In the genomic region with DNA sequence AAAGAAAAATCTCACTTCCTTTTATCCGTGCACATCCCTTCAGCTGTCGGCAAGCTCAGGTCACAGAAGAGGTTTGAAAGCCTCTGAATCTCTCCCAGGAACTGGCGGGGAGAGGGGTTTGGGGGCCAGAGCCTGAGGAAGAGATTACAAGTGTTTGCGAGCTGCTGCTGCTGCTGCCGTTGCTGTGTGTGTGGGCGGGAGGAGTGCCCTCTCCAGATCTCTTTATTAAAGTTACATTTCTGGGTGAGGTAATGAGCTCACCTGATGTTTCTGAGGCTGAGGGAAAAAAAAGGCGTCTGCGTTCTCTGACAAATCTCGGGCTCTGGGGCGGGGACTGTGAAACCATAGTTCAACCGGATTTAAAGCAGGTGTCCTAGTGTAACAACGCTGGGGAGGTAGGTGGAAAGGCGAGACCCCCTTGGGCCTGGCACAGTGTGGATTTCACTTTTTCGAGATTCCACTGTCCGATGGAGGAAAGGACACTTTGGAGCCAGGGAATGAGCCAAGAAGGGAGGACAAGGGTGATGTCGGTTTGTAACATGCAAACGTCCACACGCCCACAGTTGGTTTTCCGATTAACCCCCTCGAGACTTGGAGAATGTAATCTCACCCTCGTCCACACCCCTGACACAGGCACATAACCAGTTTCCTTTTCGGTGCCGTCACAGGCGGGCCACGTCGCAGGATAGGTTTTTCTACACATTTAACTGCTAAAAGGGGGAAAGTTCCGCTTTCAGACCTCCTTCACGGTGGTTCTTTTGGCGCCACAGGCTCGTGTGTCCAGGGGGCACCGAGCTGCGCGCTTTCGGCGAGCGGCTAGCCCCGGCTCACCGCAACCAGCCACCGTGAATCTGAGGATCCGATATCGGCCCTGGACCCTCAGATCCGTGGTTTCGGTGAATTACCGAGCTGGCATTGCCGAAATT, we compare ENCODE assay signal across 8 cellular contexts. TPM values are rescaled to one million over a fixed set of nuclear protein-coding genes. Genes with fewer than 3 reads are reported as not detected.
DNase-seq lines count a peak whose midpoint lies in the region; ATAC-seq and TF ChIP-seq lines count a peak whose summit lies in the region.

No MANE protein-coding gene starts in this region.

- no peak overlapping the region for H2AK5ac ChIP-seq in H9 (ENCODE audit: insufficient read length, low read length)

- no peaks in the 10 kb centered on the region; a peak in 3 of 5 replicates for H3K9me3 Mint-ChIP-seq in H9
- no peaks in the 10 kb centered on the region for H3K9me3 Mint-ChIP-seq in activated naive CD8-positive, alpha-beta T cell treated with anti-CD3 and anti-CD28 coated beads, Interleukin-2, amount 10 ng/mL, durations not matched to agents 7 days and 5 days

- H3F3A ChIP-seq in Loucy (ENCODE audit: low read depth), result no peaks in the 10 kb centered on the region

- no peak overlapping the region for H4K8ac ChIP-seq in H9 (replicated peaks; ENCODE audit: insufficient read length, low read depth, low read length)

- peaks cover 13% of the 10 kb centered on the region for H3K27me3 Mint-ChIP-seq in H9 (ENCODE audit: low read depth)
- peaks cover 19% of the 10 kb centered on the region for H3K27me3 Mint-ChIP-seq in activated naive CD8-positive, alpha-beta T cell treated with anti-CD3 and anti-CD28 coated beads, Interleukin-2, amount 10 ng/mL, durations not matched to agents 7 days and 5 days

- H3K27ac Mint-ChIP-seq in H9, result peak overlapping the region; percentile 48 to 93 (median 67); a peak in 6 of 7 replicates
- peak overlapping the region; percentile 94 for H3K27ac Mint-ChIP-seq in activated naive CD8-positive, alpha-beta T cell treated with anti-CD3 and anti-CD28 coated beads, Interleukin-2, amount 10 ng/mL, durations not matched to agents 7 days and 5 days

- no peak overlapping the region for H2BK15ac ChIP-seq in H9 (ENCODE audit: low read depth, low read length)

- ATAC-seq in activated naive CD8-positive, alpha-beta T cell treated with anti-CD3 and anti-CD28 coated beads, Interleukin-2, amount 10 ng/mL, durations not matched to agents 7 days and 5 days (ENCODE audit: low read depth), result peak; percentile 54

- H2AFZ ChIP-seq in H9 (ENCODE audit: low read length), result no peak overlapping the region
- H2AFZ ChIP-seq in Loucy (ENCODE audit: low read length), result peak overlapping the region; percentile 93

- no peak overlapping the region for H2BK12ac ChIP-seq in H9 (ENCODE audit: insufficient read length, low read depth, low read length)

- H3K36me3 ChIP-seq in Loucy (ENCODE audit: insufficient read depth, low read length) (no peaks in the 10 kb centered on the region), left ventricle myocardium inferior (no peaks in the 10 kb centered on the region), uterus (no peaks in the 10 kb centered on the region)

- no peak overlapping the region for H3T11ph ChIP-seq in H9 (ENCODE audit: low read length)

- H4K5ac ChIP-seq in H9 (ENCODE audit: insufficient read length, low read depth, low read length), result no peak overlapping the region

- H3K36me3 Mint-ChIP-seq in H9 (ENCODE audit: insufficient read depth in 1 of 3, low read depth in 3 of 3), result peaks cover 0 to 2% (median 0%) of the 10 kb centered on the region in 3 experiments; a peak in 2 of 7 replicates
- no peaks in the 10 kb centered on the region for H3K36me3 Mint-ChIP-seq in activated naive CD8-positive, alpha-beta T cell treated with anti-CD3 and anti-CD28 coated beads, Interleukin-2, amount 10 ng/mL, durations not matched to agents 7 days and 5 days

- no peak overlapping the region for H4K91ac ChIP-seq in H9 (ENCODE audit: insufficient read length, low read depth, low read length)

- TF ChIP-seq POLR2A in uterus (IDR thresholded peaks at IDR 0.05), result no peak

- H4K20me1 ChIP-seq in H9 (ENCODE audit: control insufficient read depth, insufficient read depth, insufficient read length), result no peaks in the 10 kb centered on the region
- H4K20me1 ChIP-seq in Loucy (ENCODE audit: insufficient read depth, low read length, poor library complexity, severe bottlenecking), result no peaks in the 10 kb centered on the region

- H3K27me3 ChIP-seq in H9 (ENCODE audit: insufficient read depth, low read length) (no peaks in the 10 kb centered on the region), Loucy (ENCODE audit: insufficient read depth, low read length, poor library complexity, severe bottlenecking) (no peaks in the 10 kb centered on the region), left ventricle myocardium inferior (ENCODE audit: low read depth) (no peaks in the 10 kb centered on the region), uterus (no peaks in the 10 kb centered on the region)

- H3K9ac ChIP-seq in H9 (ENCODE audit: extremely low read depth, insufficient read length, low read length) (peak overlapping the region; percentile 33), Loucy (ENCODE audit: low read depth, low read length, poor library complexity, severe bottlenecking) (peak overlapping the region; percentile 59)

- peaks cover 35 to 37% of the 10 kb centered on the region in 2 experiments for H3K4me1 Mint-ChIP-seq in H9
- peaks cover 30% of the 10 kb centered on the region for H3K4me1 Mint-ChIP-seq in activated naive CD8-positive, alpha-beta T cell treated with anti-CD3 and anti-CD28 coated beads, Interleukin-2, amount 10 ng/mL, durations not matched to agents 7 days and 5 days

- H3K56ac ChIP-seq in H9 (ENCODE audit: insufficient read length, low read depth, low read length), result no peak overlapping the region

- no CpG with 5 or more reads among the region's 45 CpGs for WGBS in H9 (ENCODE audit: extremely low coverage, insufficient read length, low lambda C conversion rate)

- peak; percentile 62 for DNase-seq in GF-D8 (lab: John Stamatoyannopoulos, UW)
- DNase-seq in H9, result peak; percentile 42
- DNase-seq in SKM-1 treated with dmso at 0.1 percent for 144 hours (lab: John Stamatoyannopoulos, UW; ENCODE audit: unreplicated experiment), result peak; percentile 42
- peak; percentile 67 for DNase-seq in activated naive CD8-positive, alpha-beta T cell treated with anti-CD3 and anti-CD28 coated beads, Interleukin-2, amount 10 ng/mL, durations not matched to agents 7 days and 5 days
- peak; percentile 17 for DNase-seq in left ventricle myocardium inferior
- peak; percentile 81 for DNase-seq in posterior vena cava (ENCODE audit: low spot score)
- DNase-seq in uterus, result peak; percentile 20 to 23

- H3K18ac ChIP-seq in H9 (ENCODE audit: insufficient read length, low read depth, low read length), result peak overlapping the region; percentile 6

- no peak overlapping the region for H3K4ac ChIP-seq in H9 (ENCODE audit: low read depth, low read length)

- H3K79me2 ChIP-seq in H9 (ENCODE audit: insufficient read depth, low read length) (no peaks in the 10 kb centered on the region), Loucy (ENCODE audit: insufficient read depth, low read length) (no peaks in the 10 kb centered on the region)

- H2BK120ac ChIP-seq in H9 (ENCODE audit: low read depth, low read length, poor library complexity, severe bottlenecking), result no peak overlapping the region

- H3K9me2 ChIP-seq in Loucy (replicated peaks; ENCODE audit: low read depth, low read length), result no peaks in the 10 kb centered on the region

- H3K79me1 ChIP-seq in H9 (ENCODE audit: insufficient read depth, low read depth, low read length, poor library complexity, severe bottlenecking), result no peaks in the 10 kb centered on the region

- H3K27ac ChIP-seq in H9 (ENCODE audit: insufficient read length, low read depth, low read length) (no peak overlapping the region), left ventricle myocardium inferior (replicated peaks) (peak overlapping the region; percentile 29), uterus (peak overlapping the region; percentile 64 to 68)

- intact Hi-C loops in left ventricle myocardium inferior (cut with micrococcal nuclease), result no loop called here
- intact Hi-C loops in posterior vena cava (cut with DNase I), result loop anchor here in 1 of 2 donors (10.0 kb wide), 1 partner anchor 986 kb away; no protein-coding TSS in a partner anchor
- intact Hi-C loops in uterus (cut with DNase I; ENCODE audit: low total_unique reads), result no loop called here

- H2BK5ac ChIP-seq in H9 (ENCODE audit: insufficient read length, low read length), result no peak overlapping the region

- peak overlapping the region; percentile 64 for H3K14ac ChIP-seq in H9 (ENCODE audit: insufficient read depth, low read length)

- peak overlapping the region; percentile 78 to 92 for H3K4me3 Mint-ChIP-seq in H9
- H3K4me3 Mint-ChIP-seq in activated naive CD8-positive, alpha-beta T cell treated with anti-CD3 and anti-CD28 coated beads, Interleukin-2, amount 10 ng/mL, durations not matched to agents 7 days and 5 days, result peak overlapping the region; percentile 88

- H3K23me2 ChIP-seq in H9 (ENCODE audit: insufficient read length, low read depth, low read length, poor library complexity, severe bottlenecking), result peaks cover 40% of the 10 kb centered on the region

- H3K4me3 ChIP-seq in Loucy (ENCODE audit: low read length, poor library complexity, severe bottlenecking) (peak overlapping the region; percentile 71), left ventricle myocardium inferior (peak overlapping the region; percentile 72), uterus (peak overlapping the region; percentile 41 to 61)

- TF ChIP-seq CTCF in H9 (conservative IDR thresholded peaks at IDR 0.05) (no peak), Loucy (conservative IDR thresholded peaks at IDR 0.05; ENCODE audit: low read length) (no peak), left ventricle myocardium inferior (IDR thresholded peaks at IDR 0.05; ENCODE audit: borderline replicate concordance) (no peak), uterus (IDR thresholded peaks at IDR 0.05) (no peak)

- no peak overlapping the region for H3K23ac ChIP-seq in H9 (ENCODE audit: insufficient read length, low read depth, low read length)

- POLR2A ChIA-PET in activated naive CD8-positive, alpha-beta T cell treated with anti-CD3 and anti-CD28 coated beads, Interleukin-2, amount 10 ng/mL, durations not matched to agents 7 days and 5 days (lab: Charles Lee), result no interaction called here

- peak overlapping the region; percentile 86 for H3K4me2 ChIP-seq in H9 (ENCODE audit: insufficient read depth, insufficient read length, low read length)
- peak overlapping the region; percentile 64 for H3K4me2 ChIP-seq in Loucy (ENCODE audit: low read depth, low read length, poor library complexity, severe bottlenecking)

- no peak overlapping the region for H2BK20ac ChIP-seq in H9 (ENCODE audit: low read depth, low read length, poor library complexity, severe bottlenecking)

- H3K4me1 ChIP-seq in H9 (ENCODE audit: insufficient read depth, low read length) (no peaks in the 10 kb centered on the region), Loucy (ENCODE audit: insufficient read depth, low read length, poor library complexity, severe bottlenecking) (peaks cover 14% of the 10 kb centered on the region), left ventricle myocardium inferior (peaks cover 45% of the 10 kb centered on the region), uterus (peaks cover 0 to 8% of the 10 kb centered on the region in 2 donors)

- H3K9me3 ChIP-seq in H9 (ENCODE audit: control insufficient read depth, low read depth, low read length), result no peaks in the 10 kb centered on the region
- no peaks in the 10 kb centered on the region for H3K9me3 ChIP-seq in Loucy (ENCODE audit: insufficient read depth, low read depth, low read length)
- no peaks in the 10 kb centered on the region for H3K9me3 ChIP-seq in left ventricle myocardium inferior (replicated peaks)
- no peaks in the 10 kb centered on the region for H3K9me3 ChIP-seq in uterus

RNA-seq across cellular contexts. Expression of a gene that starts 2.1 kb away (rescaled TPM):
- 43.3 and 43.7 TPM in 2 replicates for total RNA-seq in H9 (2021)
- total RNA-seq in activated naive CD8-positive, alpha-beta T cell treated with anti-CD3 and anti-CD28 coated beads, Interleukin-2, amount 10 ng/mL, durations not matched to agents 7 days and 5 days, result 1 to 10 TPM; 8.1 to 8.2 TPM
- 3.7 TPM for total RNA-seq in left ventricle myocardium inferior
- 10 to 100 TPM; 26.5 to 57.2 TPM for total RNA-seq in posterior vena cava
- 100 to 1,000 TPM in 1 of 4 donors, 10 to 100 TPM in 2, 1 to 10 TPM in 1; 5.9 to 151 (median 19.0) TPM for total RNA-seq in uterus

Comparison
In these comparisons a context has a peak if more than half of its experiments do, and no peak if none do; other contexts are left out.
1. DNase-seq: peak in every context shown above with its lines; median percentile 81 in posterior vena cava; 67 in activated naive CD8-positive, alpha-beta T cell treated with anti-CD3 and anti-CD28 coated beads, Interleukin-2, amount 10 ng/mL, durations not matched to agents 7 days and 5 days; 62 in GF-D8; 42 in H9; 42 in SKM-1 treated with dmso at 0.1 percent for 144 hours; 22 in uterus; 17 in left ventricle myocardium inferior.